Comparison of ENCODE assay signal across 9 cellular contexts in genomic region chr17:55734128-55734781, GRCh38. TPM values are rescaled to one million over a fixed set of nuclear protein-coding genes. Genes with fewer than 3 reads are reported as not detected.
DNase-seq lines count a peak whose midpoint lies in the region; ATAC-seq and TF ChIP-seq lines count a peak whose summit lies in the region.
"Had no signal": no experiment of that assay in that cellular context is flagged by ENCODE, and none has a peak within 500 bp of the region (broad histone marks: within the 10 kb centered on the region; RNA-seq: fewer than 3 reads in every experiment).

No MANE protein-coding gene starts in this region.

- no peaks in the 10 kb centered on the region for H3K79me2 ChIP-seq in GM23338 (replicated peaks; ENCODE audit: insufficient read depth)

- intact Hi-C loops in transverse colon (cut with DNase I; ENCODE audit: low total_unique reads): no loop called here

- H4K20me1 ChIP-seq in GM23338 (replicated peaks; ENCODE audit: insufficient read depth): no peaks in the 10 kb centered on the region

- CTCF ChIA-PET in WTC11 (lab: Charles Lee) (interaction anchor here (0.8 to 2.0 kb wide), 7 partner anchors 9 to 132 kb away, joined by 4 to 13 read pairs (median 6); partner anchors contain the start of genes PCTP and TMEM100), T-cell (lab: Charles Lee) (interaction anchor here (0.6 to 2.0 kb wide), 9 partner anchors 8 to 202 kb away, joined by 3 to 6 read pairs (median 3); partner anchors contain the start of genes PCTP (in 1 of the 2) and TMEM100 (in 1 of the 2))

- peak overlapping the region; percentile 64 for H3K4me2 ChIP-seq in GM23338

- H3K27me3 ChIP-seq in GM23338 (ENCODE audit: insufficient read depth) (no peaks in the 10 kb centered on the region), transverse colon (no peaks in the 10 kb centered on the region)

- H3K9me3 ChIP-seq in transverse colon: no peaks in the 10 kb centered on the region

- H3K36me3 Mint-ChIP-seq in GM23338 (ENCODE audit: low read depth): no peaks in the 10 kb centered on the region
- H3K36me3 Mint-ChIP-seq in WTC11: no peaks in the 10 kb centered on the region
- no peaks in the 10 kb centered on the region for H3K36me3 Mint-ChIP-seq in T-cell

- ATAC-seq in GM18520 (IDR thresholded peaks at IDR 0.05; ENCODE audit: unreplicated experiment) (peak; percentile 77), GM23338 (peak; percentile 53; the same call in 2 of the 3 replicates), WTC11 (peak; percentile 45), GM19328 (IDR thresholded peaks at IDR 0.05; ENCODE audit: unreplicated experiment) (no peak), T-cell (replicated peaks in 1 of 4) (no peak)

- H2AFZ ChIP-seq in GM23338: peak overlapping the region; percentile 8

- TF ChIP-seq CTCF in GM23338 (conservative IDR thresholded peaks at IDR 0.05; ENCODE audit: low read depth in 2 of 2): no peak
- no peak for TF ChIP-seq CTCF in WTC11 (IDR thresholded peaks at IDR 0.05)
- no peak for TF ChIP-seq CTCF in transverse colon (IDR thresholded peaks at IDR 0.05)

- peak overlapping the region; percentile 29; the same call in 1 of the 2 replicates for H3K4me3 ChIP-seq in GM23338
- no peak overlapping the region for H3K4me3 ChIP-seq in transverse colon

- 23 to 25% methylated on average over 4 of the region's 4 CpGs for WGBS in transverse colon (ENCODE audit: low coverage in 1 of 2), 2 donors

- TF ChIP-seq POLR2A in transverse colon (IDR thresholded peaks at IDR 0.05): no peak

- H3K4me1 ChIP-seq in GM23338 (ENCODE audit: insufficient read depth) (peaks cover 28% of the 10 kb centered on the region), transverse colon (peaks cover 0 to 31% (median 15%) of the 10 kb centered on the region in 4 donors)

- no peak for TF ChIP-seq EP300 in transverse colon (IDR thresholded peaks at IDR 0.05; ENCODE audit: low read depth)

- H3K27ac Mint-ChIP-seq in GM23338: peak overlapping the region; percentile 68
- H3K27ac Mint-ChIP-seq in WTC11: no peak overlapping the region; the same call in 1 of the 2 replicates
- H3K27ac Mint-ChIP-seq in T-cell: no peak overlapping the region

- no peaks in the 10 kb centered on the region for H3F3A ChIP-seq in GM23338 (replicated peaks; ENCODE audit: low read depth)

- POLR2A ChIA-PET in WTC11 (lab: Charles Lee): interaction anchor here (0.7 kb wide), 1 partner anchor 17 kb away, joined by 3 read pairs; the partner anchor contains the start of gene PCTP
- POLR2A ChIA-PET in T-cell (lab: Charles Lee): no interaction called here

- H3K4me3 Mint-ChIP-seq in GM23338: peak overlapping the region; percentile 46; the same call in 2 of the 3 replicates
- H3K4me3 Mint-ChIP-seq in WTC11: peak overlapping the region; percentile 36
- H3K4me3 Mint-ChIP-seq in T-cell: no peak overlapping the region

- in situ Hi-C loops in transverse colon (cut with MboI; ENCODE audit: low pct_ligation_motif_present in 1 of 4, low pct_unique_long_range_greater_than_20kb in 1 of 4, low sequenced_read_pairs in 3 of 4): no loop called here

- H3K9me2 ChIP-seq in GM23338 (ENCODE audit: insufficient read depth): no peaks in the 10 kb centered on the region

- H3K27ac ChIP-seq in GM23338 (ENCODE audit: low read depth) (no peak overlapping the region), transverse colon (peak overlapping the region in 1 of 4 donors; percentile 77)

- H3K4me1 Mint-ChIP-seq in GM23338 (peaks cover 50% of the 10 kb centered on the region), WTC11 (peaks cover 51% of the 10 kb centered on the region), T-cell (no peaks in the 10 kb centered on the region)

- peak; percentile 43 for DNase-seq in GM23338 (ENCODE audit: low spot score)
- peak; percentile 33 for DNase-seq in WTC11 (ENCODE audit: low spot score)
- peak; percentile 28 for DNase-seq in myocyte (ENCODE audit: low read depth)
- DNase-seq in T-cell: no peak
- no peak for DNase-seq in transverse colon
- DNase-seq: NCI-H446; stimulated activated CD4-positive, alpha-beta T cell treated with anti-CD3 and anti-CD28 coated beads, Interleukin-4, amount 100 ng/mL, for 1 hour had no signal

- H3K27me3 Mint-ChIP-seq in GM23338 (ENCODE audit: insufficient read depth, low read depth, poor library complexity): no peaks in the 10 kb centered on the region
- no peaks in the 10 kb centered on the region for H3K27me3 Mint-ChIP-seq in WTC11 (ENCODE audit: low read depth)
- H3K27me3 Mint-ChIP-seq in T-cell: peaks cover 11 to 18% of the 10 kb centered on the region in 2 donors

- H3K9me3 Mint-ChIP-seq in GM23338 (no peaks in the 10 kb centered on the region), WTC11 (no peaks in the 10 kb centered on the region), T-cell (no peaks in the 10 kb centered on the region)

- no peaks in the 10 kb centered on the region for H3K36me3 ChIP-seq in GM23338 (ENCODE audit: insufficient read depth)
- H3K36me3 ChIP-seq in transverse colon: no peaks in the 10 kb centered on the region

TF ChIP-seq in GM23338, 12 proteins besides CTCF, POLR2A, EP300 and RAD21 (continues in another document):
- TF ChIP-seq JUNB (IDR thresholded peaks at IDR 0.05; ENCODE audit: unreplicated experiment): no peak
- TF ChIP-seq STAT1 (IDR thresholded peaks at IDR 0.05; ENCODE audit: unreplicated experiment): no peak
- no peak for TF ChIP-seq NANOG (IDR thresholded peaks at IDR 0.05; ENCODE audit: borderline replicate concordance)
- no peak for TF ChIP-seq POLR2AphosphoS5 (IDR thresholded peaks at IDR 0.05; ENCODE audit: low read depth)
- TF ChIP-seq EZH2phosphoT487 (IDR thresholded peaks at IDR 0.05; ENCODE audit: unreplicated experiment): no peak
- TF ChIP-seq ZNF331 (CRISPR knock-in tag; IDR thresholded peaks at IDR 0.05; ENCODE audit: low read depth): no peak

TF ChIP-seq in WTC11, 78 proteins besides CTCF, POLR2A, EP300 and RAD21:
- TF ChIP-seq, protein P1, sequence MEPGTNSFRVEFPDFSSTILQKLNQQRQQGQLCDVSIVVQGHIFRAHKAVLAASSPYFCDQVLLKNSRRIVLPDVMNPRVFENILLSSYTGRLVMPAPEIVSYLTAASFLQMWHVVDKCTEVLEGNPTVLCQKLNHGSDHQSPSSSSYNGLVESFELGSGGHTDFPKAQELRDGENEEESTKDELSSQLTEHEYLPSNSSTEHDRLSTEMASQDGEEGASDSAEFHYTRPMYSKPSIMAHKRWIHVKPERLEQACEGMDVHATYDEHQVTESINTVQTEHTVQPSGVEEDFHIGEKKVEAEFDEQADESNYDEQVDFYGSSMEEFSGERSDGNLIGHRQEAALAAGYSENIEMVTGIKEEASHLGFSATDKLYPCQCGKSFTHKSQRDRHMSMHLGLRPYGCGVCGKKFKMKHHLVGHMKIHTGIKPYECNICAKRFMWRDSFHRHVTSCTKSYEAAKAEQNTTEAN (CRISPR knock-in tag; IDR thresholded peaks at IDR 0.05): no peak
- TF ChIP-seq NR1H2 (CRISPR knock-in tag; IDR thresholded peaks at IDR 0.05) (no peak), GRHL2 (CRISPR knock-in tag; IDR thresholded peaks at IDR 0.05; ENCODE audit: insufficient replicate concordance, severe bottlenecking) (no peak), ELF4 (CRISPR knock-in tag; IDR thresholded peaks at IDR 0.05; ENCODE audit: low read depth) (no peak)
- TF ChIP-seq, protein P2, sequence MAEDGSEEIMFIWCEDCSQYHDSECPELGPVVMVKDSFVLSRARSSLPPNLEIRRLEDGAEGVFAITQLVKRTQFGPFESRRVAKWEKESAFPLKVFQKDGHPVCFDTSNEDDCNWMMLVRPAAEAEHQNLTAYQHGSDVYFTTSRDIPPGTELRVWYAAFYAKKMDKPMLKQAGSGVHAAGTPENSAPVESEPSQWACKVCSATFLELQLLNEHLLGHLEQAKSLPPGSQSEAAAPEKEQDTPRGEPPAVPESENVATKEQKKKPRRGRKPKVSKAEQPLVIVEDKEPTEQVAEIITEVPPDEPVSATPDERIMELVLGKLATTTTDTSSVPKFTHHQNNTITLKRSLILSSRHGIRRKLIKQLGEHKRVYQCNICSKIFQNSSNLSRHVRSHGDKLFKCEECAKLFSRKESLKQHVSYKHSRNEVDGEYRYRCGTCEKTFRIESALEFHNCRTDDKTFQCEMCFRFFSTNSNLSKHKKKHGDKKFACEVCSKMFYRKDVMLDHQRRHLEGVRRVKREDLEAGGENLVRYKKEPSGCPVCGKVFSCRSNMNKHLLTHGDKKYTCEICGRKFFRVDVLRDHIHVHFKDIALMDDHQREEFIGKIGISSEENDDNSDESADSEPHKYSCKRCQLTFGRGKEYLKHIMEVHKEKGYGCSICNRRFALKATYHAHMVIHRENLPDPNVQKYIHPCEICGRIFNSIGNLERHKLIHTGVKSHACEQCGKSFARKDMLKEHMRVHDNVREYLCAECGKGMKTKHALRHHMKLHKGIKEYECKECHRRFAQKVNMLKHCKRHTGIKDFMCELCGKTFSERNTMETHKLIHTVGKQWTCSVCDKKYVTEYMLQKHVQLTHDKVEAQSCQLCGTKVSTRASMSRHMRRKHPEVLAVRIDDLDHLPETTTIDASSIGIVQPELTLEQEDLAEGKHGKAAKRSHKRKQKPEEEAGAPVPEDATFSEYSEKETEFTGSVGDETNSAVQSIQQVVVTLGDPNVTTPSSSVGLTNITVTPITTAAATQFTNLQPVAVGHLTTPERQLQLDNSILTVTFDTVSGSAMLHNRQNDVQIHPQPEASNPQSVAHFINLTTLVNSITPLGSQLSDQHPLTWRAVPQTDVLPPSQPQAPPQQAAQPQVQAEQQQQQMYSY (CRISPR knock-in tag; IDR thresholded peaks at IDR 0.05): no peak

RNA-seq across cellular contexts. Expression of gene TMEM100, which starts 11.6 kb away (rescaled TPM):
- 0.10 TPM in 1 of 2 replicates, not detected in the other for total RNA-seq in GM23338 (2014; rRNA removed; shearing (Covaris generic))
- polyA plus RNA-seq in GM23338 (2016; fragmentation: Nextera tagmentation; extraction: Ambion mirVana): 0.52 and 0.73 TPM in 2 replicates
- total RNA-seq in WTC11 (2021): 0.39 to 1.1 TPM (median 0.57 TPM) in 3 replicates
- total RNA-seq in myocyte: 1.5 and 3.0 TPM in 2 replicates
- 1.4 TPM for polyA plus RNA-seq in myocyte (2012)
- total RNA-seq in T-cell: under 1 TPM in 1 of 5 donors, not detected in 4; 0.35 TPM
- 1 to 10 TPM in 2 of 4 donors, under 1 TPM in 1, not detected in 1; 1.00 to 7.8 (median 4.1) TPM for total RNA-seq in transverse colon

RNA-seq across cellular contexts. Expression of gene PCTP, which starts 16.6 kb away (rescaled TPM):
- total RNA-seq in GM23338 (2014; rRNA removed; shearing (Covaris generic)): 12.3 and 18.0 TPM in 2 replicates
- 6.4 and 6.9 TPM in 2 replicates for polyA plus RNA-seq in GM23338 (2016; fragmentation: Nextera tagmentation; extraction: Ambion mirVana)
- total RNA-seq in WTC11 (2021) (10.3 to 14.2 TPM (median 12.2 TPM) in 3 replicates), myocyte (9.1 and 11.6 TPM in 2 replicates), T-cell (1 to 10 TPM; 2.8 to 3.6 (median 3.3) TPM), transverse colon (100 to 1,000 TPM in 1 of 4 donors, 10 to 100 TPM in 2, 1 to 10 TPM in 1; 8.6 to 581 (median 35.0) TPM)
- polyA plus RNA-seq in myocyte (2012): 8.0 TPM

Comparison
In these comparisons a context has a peak if more than half of its experiments do, and no peak if none do; other contexts are left out.
1. ATAC-seq: peak in GM18520 (single experiment), GM23338 (single experiment) and WTC11 (single experiment); none in GM19328 (single experiment) and T-cell (0 of 4).
2. DNase-seq: peak in GM23338 (single experiment), WTC11 (single experiment) and myocyte (single experiment); none in T-cell (0 of 34) and transverse colon (single experiment).
3. H3K4me3 Mint-ChIP-seq: peak in GM23338 (single experiment) and WTC11 (single experiment); none in T-cell (0 of 3).